In the genomic region with DNA sequence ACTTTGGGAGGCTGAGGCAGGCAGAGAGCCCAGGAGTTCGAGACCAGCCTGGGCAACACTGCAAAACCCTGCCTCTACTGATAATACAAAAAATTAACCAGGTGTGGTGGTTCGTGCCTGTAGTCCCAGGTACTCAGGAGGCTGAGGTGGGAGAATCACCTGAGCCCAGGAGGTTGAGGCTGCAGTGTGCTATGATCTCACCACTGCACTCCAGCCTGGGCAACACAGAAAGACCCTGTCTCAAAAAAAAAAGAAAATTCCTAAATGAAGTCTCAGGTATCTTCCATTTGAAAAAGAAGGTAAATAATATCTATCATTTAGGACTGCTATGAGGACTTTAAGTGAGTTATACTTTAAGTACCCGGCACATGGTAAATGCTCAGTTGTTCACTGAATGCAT, we compare ENCODE assay signal across 25 cellular contexts. TPM values are rescaled to one million over a fixed set of nuclear protein-coding genes. Genes with fewer than 3 reads are reported as not detected.
A peak's percentile ranks its signal among the peaks of the same experiment; 100 is the strongest.
DNase-seq lines count a peak whose midpoint lies in the region; ATAC-seq, FAIRE-seq and TF ChIP-seq lines count a peak whose summit lies in the region.
"Had no signal": no experiment of that assay in that cellular context is flagged by ENCODE, and none has a peak within 500 bp of the region (broad histone marks: within the 10 kb centered on the region; RNA-seq: fewer than 3 reads in every experiment).

No MANE protein-coding gene starts in this region.

- H3K4me1 ChIP-seq in A549: peaks cover 20% of the 10 kb centered on the region; the same call in 2 of the 3 replicates
- H3K4me1 ChIP-seq in HAP-1: peaks cover 10% of the 10 kb centered on the region

- in situ Hi-C loops in HAP-1 (cut with MboI; ENCODE audit: low sequenced_read_pairs): no loop called here

- H3K36me3 Mint-ChIP-seq in T-helper 17 cell (ENCODE audit: low read depth) (no peaks in the 10 kb centered on the region), memory B cell (no peaks in the 10 kb centered on the region), immature natural killer cell (no peaks in the 10 kb centered on the region), endothelial cell (ENCODE audit: low read depth, unreplicated experiment) (peaks cover 11% of the 10 kb centered on the region)

- ATAC-seq in A549 (no peak), T-helper 17 cell (no peak), memory B cell (ENCODE audit: low read depth) (no peak)
- ATAC-seq: activated CD8-positive, alpha-beta T cell treated with anti-CD3 and anti-CD28 coated beads, Interleukin-2, amount 10 ng/mL, durations not matched to agents 7 days and 5 days; activated T-cell treated with anti-CD3 and anti-CD28 coated beads, Interleukin-2, amount 50 U/mL, for 72 hours; naive thymus-derived CD4-positive, alpha-beta T cell; stimulated activated naive B cell treated with anti-CD40 and anti-IgM and Interleukin-4, amounts not matched to agents 10 μg/mL and 1 μg/mL and 100 μg/mL, for 72 hours had no signal

- WGBS in A549 (ENCODE audit: missing lambda C conversion rate): 90% methylated on average over 3 of the region's 3 CpGs

- no peak for TF ChIP-seq EP300 in A549 (IDR thresholded peaks at IDR 0.05)

- TF ChIP-seq RAD21 in A549 (conservative IDR thresholded peaks at IDR 0.05 in 1 of 2, IDR thresholded peaks at IDR 0.05 in 1 of 2): no peak

- no peaks in the 10 kb centered on the region for H3K27me3 ChIP-seq in HAP-1 (ENCODE audit: low read depth)

- CTCF ChIA-PET in A549 (lab: Yijun Ruan, JAX): no interaction called here

- H3K9me3 ChIP-seq in A549 (no peaks in the 10 kb centered on the region), HAP-1 (no peaks in the 10 kb centered on the region), T-helper 17 cell (ENCODE audit: control insufficient read depth, low read length, poor library complexity, severe bottlenecking) (no peaks in the 10 kb centered on the region)

- H3K4me2 ChIP-seq in A549: peak overlapping the region; percentile 75; the same call in 1 of the 3 replicates

- TF ChIP-seq CTCF in A549 (IDR thresholded peaks at IDR 0.05) (no peak), endothelial cell (IDR thresholded peaks at IDR 0.05; ENCODE audit: unreplicated experiment) (no peak)

- H3K4me1 Mint-ChIP-seq in T-helper 17 cell (peaks cover 25% of the 10 kb centered on the region), memory B cell (peaks cover 20% of the 10 kb centered on the region), immature natural killer cell (peaks cover 41 to 44% of the 10 kb centered on the region in 2 donors), endothelial cell (ENCODE audit: unreplicated experiment) (peaks cover 21% of the 10 kb centered on the region)

- no peak for FAIRE-seq in A549 (lab: Jason Lieb, UNC)
- FAIRE-seq: A204.1, bronchial epithelial cell had no signal

- POLR2A ChIA-PET in A549 (lab: Yijun Ruan, JAX): no interaction called here

- DNase-seq in A549 (ENCODE audit: low read depth in 1 of 2, low spot score in 1 of 2): no peak
- DNase-seq in HAP-1 (ENCODE audit: low spot score in 2 of 2): no peak
- DNase-seq in T-helper 17 cell: no peak
- DNase-seq in memory B cell (ENCODE audit: low spot score in 2 of 2): no peak
- DNase-seq in NCI-H524 treated with DMSO at 0.1 percent for 48 hours (lab: John Stamatoyannopoulos, UW): no peak
- DNase-seq in T-helper 9 cell: no peak
- no peak for DNase-seq in immature natural killer cell
- DNase-seq in endothelial cell (ENCODE audit: low spot score): no peak
- DNase-seq: activated CD8-positive, alpha-beta T cell treated with anti-CD3 and anti-CD28 coated beads, Interleukin-2, amount 10 ng/mL, durations not matched to agents 7 days and 5 days; activated naive CD8-positive, alpha-beta T cell treated with anti-CD3 and anti-CD28 coated beads, Interleukin-2, amount 10 ng/mL, durations not matched to agents 7 days and 5 days; activated T-cell treated with anti-CD3 and anti-CD28 coated beads, Interleukin-2, amount 50 U/mL, for 72 hours; CD4-positive, alpha-beta memory T cell; DMS79; glutamatergic neuron; naive thymus-derived CD4-positive, alpha-beta T cell; NCI-H1417 treated with DMSO at 0.1 percent for 48 hours; NCI-H2171; NCI-H748 treated with DMSO at 0.1 percent for 48 hours; stimulated activated naive B cell treated with anti-CD40 and anti-IgM and Interleukin-4, amounts not matched to agents 10 μg/mL and 1 μg/mL and 100 μg/mL, for 72 hours; WERI-Rb-1 had no signal

- H3K4me3 ChIP-seq in A549 (no peak overlapping the region), HAP-1 (peak overlapping the region; percentile 57; the same call in 1 of the 2 replicates)
- H3K4me3 ChIP-seq: lung had no signal

- no peak for TF ChIP-seq POLR2A in A549 (IDR thresholded peaks at IDR 0.05; ENCODE audit: low read length)

- H3K9me3 Mint-ChIP-seq in memory B cell (no peaks in the 10 kb centered on the region), immature natural killer cell (no peaks in the 10 kb centered on the region), endothelial cell (ENCODE audit: unreplicated experiment) (no peaks in the 10 kb centered on the region)
- H3K9me3 Mint-ChIP-seq: activated naive CD8-positive, alpha-beta T cell treated with anti-CD3 and anti-CD28 coated beads, Interleukin-2, amount 10 ng/mL, durations not matched to agents 7 days and 5 days; activated T-cell treated with anti-CD3 and anti-CD28 coated beads, Interleukin-2, amount 50 U/mL, for 72 hours; stimulated activated naive B cell treated with anti-CD40 and anti-IgM and Interleukin-4, amounts not matched to agents 10 μg/mL and 1 μg/mL and 100 μg/mL, for 72 hours; type B pancreatic cell had no signal

- H3K27ac Mint-ChIP-seq in T-helper 17 cell (no peak overlapping the region), memory B cell (no peak overlapping the region), immature natural killer cell (no peak overlapping the region), endothelial cell (ENCODE audit: unreplicated experiment) (no peak overlapping the region)
- H3K27ac Mint-ChIP-seq: activated T-cell treated with anti-CD3 and anti-CD28 coated beads, Interleukin-2, amount 50 U/mL, for 72 hours had no signal

- H3K36me3 ChIP-seq in HAP-1 (replicated peaks): peaks cover 2% of the 10 kb centered on the region

- H3K4me3 Mint-ChIP-seq in T-helper 17 cell: peak overlapping the region; percentile 78
- H3K4me3 Mint-ChIP-seq in memory B cell: peak overlapping the region; percentile 8
- no peak overlapping the region for H3K4me3 Mint-ChIP-seq in immature natural killer cell
- no peak overlapping the region for H3K4me3 Mint-ChIP-seq in endothelial cell (ENCODE audit: unreplicated experiment)

- no peaks in the 10 kb centered on the region for H3K27me3 Mint-ChIP-seq in T-helper 17 cell
- no peaks in the 10 kb centered on the region for H3K27me3 Mint-ChIP-seq in memory B cell
- H3K27me3 Mint-ChIP-seq in immature natural killer cell (ENCODE audit: low read depth in 3 of 3): peaks cover 9 to 12% (median 11%) of the 10 kb centered on the region in 3 donors
- peaks cover 17% of the 10 kb centered on the region for H3K27me3 Mint-ChIP-seq in endothelial cell (ENCODE audit: unreplicated experiment)
- H3K27me3 Mint-ChIP-seq: activated naive CD8-positive, alpha-beta T cell treated with anti-CD3 and anti-CD28 coated beads, Interleukin-2, amount 10 ng/mL, durations not matched to agents 7 days and 5 days; CD4-positive, alpha-beta memory T cell; progenitor cell of endocrine pancreas; stimulated activated naive B cell treated with anti-CD40 and anti-IgM and Interleukin-4, amounts not matched to agents 10 μg/mL and 1 μg/mL and 100 μg/mL, for 72 hours; type B pancreatic cell had no signal

- no peak overlapping the region for H3K27ac ChIP-seq in A549
- H3K27ac ChIP-seq: WERI-Rb-1 had no signal

TF ChIP-seq in A549, 52 proteins besides CTCF, POLR2A, EP300 and RAD21 (continues in another document):
- no peak for TF ChIP-seq USF2 (IDR thresholded peaks at IDR 0.05)
- TF ChIP-seq KDM1A (IDR thresholded peaks at IDR 0.05; ENCODE audit: low read depth): no peak
- TF ChIP-seq ELK1 (IDR thresholded peaks at IDR 0.05; ENCODE audit: low read depth, low read length): no peak
- TF ChIP-seq JUN (IDR thresholded peaks at IDR 0.05): no peak
- no peak for TF ChIP-seq RFX5 (IDR thresholded peaks at IDR 0.05)
- no peak for TF ChIP-seq NPAS2 (CRISPR knock-in tag; IDR thresholded peaks at IDR 0.05; ENCODE audit: borderline replicate concordance)

RNA-seq across cellular contexts. Expression of gene SMARCC1, which starts 2.9 kb away (rescaled TPM):
- polyA plus RNA-seq in A549 (2011; rRNA removed): 27.1 and 27.9 TPM in 2 replicates
- polyA plus RNA-seq in A549 (2012; cell fraction: cytosol; rRNA removed): 8.4 and 9.6 TPM in 2 replicates
- 14.6 and 15.7 TPM in 2 replicates for polyA plus RNA-seq in A549 (2012; cell fraction: nucleus; rRNA removed)
- polyA plus RNA-seq in A549 (2017; fragmentation: RNase III; extraction: RNeasy Plus Mini Kit Qiagen cat#74134 plus additional on column Dnase treatment): 25.2 to 27.5 TPM (median 27.5 TPM) in 3 replicates
- polyA minus RNA-seq in A549 (2011; rRNA and poly(A)+ RNA removed): 52.5 and 55.6 TPM in 2 replicates
- total RNA-seq in T-helper 17 cell: 100 to 1,000 TPM in 1 of 2 donors, 10 to 100 TPM in 1; 82.2 to 104 TPM
- 10 to 100 TPM; 28.4 to 85.4 (median 54.3) TPM for polyA plus RNA-seq in immature natural killer cell
- 138 TPM for total RNA-seq in endothelial cell (ENCODE audit: unreplicated experiment)

RNA-seq across cellular contexts. Expression of gene DHX30, which starts 24.2 kb away (rescaled TPM):
- 40.5 and 41.4 TPM in 2 replicates for polyA plus RNA-seq in A549 (2011; rRNA removed)
- polyA plus RNA-seq in A549 (2012; cell fraction: cytosol; rRNA removed): 65.4 and 75.6 TPM in 2 replicates
- 182 and 212 TPM in 2 replicates for polyA plus RNA-seq in A549 (2012; cell fraction: nucleus; rRNA removed)
- 42.7 to 45.5 TPM (median 44.6 TPM) in 3 replicates for polyA plus RNA-seq in A549 (2017; fragmentation: RNase III; extraction: RNeasy Plus Mini Kit Qiagen cat#74134 plus additional on column Dnase treatment)
- polyA minus RNA-seq in A549 (2011; rRNA and poly(A)+ RNA removed): 66.7 and 73.7 TPM in 2 replicates
- total RNA-seq in T-helper 17 cell: 10 to 100 TPM; 66.8 to 74.2 TPM
- 10 to 100 TPM; 23.2 to 44.4 (median 28.0) TPM for polyA plus RNA-seq in immature natural killer cell
- 68.7 TPM for total RNA-seq in endothelial cell (ENCODE audit: unreplicated experiment)

Comparison
In these comparisons a context has a peak if more than half of its experiments do, and no peak if none do; other contexts are left out.
1. H3K4me3 Mint-ChIP-seq: peak in T-helper 17 cell (single experiment) and memory B cell (single experiment); none in immature natural killer cell (0 of 5) and endothelial cell (single experiment).